In genomic region chr3:125644036-125645025, GRCh38 we compare ENCODE assay signal across 1 cellular context.
A peak's percentile ranks its signal among the peaks of the same experiment; 100 is the strongest.
TF ChIP-seq lines count a peak whose summit lies in the region.

No MANE protein-coding gene starts in this region.

TF ChIP-seq in HepG2, 621 proteins besides CTCF, POLR2A, EP300 and RAD21 (continued from another document):
- no peak for TF ChIP-seq PRDM4 (CRISPR knock-in tag; IDR thresholded peaks at IDR 0.05; ENCODE audit: borderline replicate concordance)
- peak; percentile 84 for TF ChIP-seq ARID3A (IDR thresholded peaks at IDR 0.05; ENCODE audit: low read depth, low read length)
- no peak for TF ChIP-seq ATF6 (CRISPR knock-in tag; conservative IDR thresholded peaks at IDR 0.05)
- TF ChIP-seq BCL6 (CRISPR knock-in tag; IDR thresholded peaks at IDR 0.05) = peak; percentile 67
